8 cellular contexts compared by ENCODE assay signal in the genomic region with DNA sequence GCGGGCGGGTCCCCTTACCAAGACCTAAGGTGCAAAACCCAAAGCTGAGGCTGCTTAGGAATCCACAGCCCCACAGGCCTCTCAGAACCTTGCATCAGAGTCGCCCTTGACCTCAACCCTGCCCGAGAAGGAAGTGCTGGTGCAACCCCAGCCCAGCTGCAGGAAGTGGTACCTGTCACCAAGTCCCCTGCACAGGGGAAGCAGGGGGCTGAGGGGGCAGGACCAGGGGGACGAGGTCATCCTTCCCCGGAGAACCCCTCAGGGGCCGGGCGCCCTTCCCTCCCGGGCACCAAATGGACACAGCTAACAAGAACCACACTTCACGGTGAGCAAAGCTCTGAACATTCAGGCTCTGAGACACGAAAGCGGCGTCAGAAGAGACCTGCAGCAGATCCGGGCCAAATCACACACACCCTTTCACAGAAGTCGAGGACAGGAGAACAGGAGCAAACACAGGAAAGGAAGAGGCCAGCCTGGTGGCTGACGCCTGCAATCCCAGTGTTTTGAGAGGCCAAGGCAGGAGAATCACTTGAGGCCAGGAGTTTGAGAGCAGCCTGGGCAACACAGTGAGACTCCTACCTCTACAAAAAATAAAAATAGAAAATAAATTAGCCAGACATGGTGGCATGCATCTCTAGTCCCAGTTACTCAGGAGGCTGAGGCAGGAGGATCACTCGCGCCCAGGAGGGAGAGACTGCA. TPM values are rescaled to one million over a fixed set of nuclear protein-coding genes. Genes with fewer than 3 reads are reported as not detected.
DNase-seq lines count a peak whose midpoint lies in the region; ATAC-seq, FAIRE-seq and TF ChIP-seq lines count a peak whose summit lies in the region.

No MANE protein-coding gene starts in this region.

- TF ChIP-seq POLR2A in GM12891 (IDR thresholded peaks at IDR 0.05; ENCODE audit: low read depth, low read length) = no peak
- no peak for TF ChIP-seq POLR2A in IMR-90 (IDR thresholded peaks at IDR 0.05; ENCODE audit: low read depth, low read length)

- TF ChIP-seq RAD21 in IMR-90 (IDR thresholded peaks at IDR 0.05; ENCODE audit: low read length) = no peak

- no peaks in the 10 kb centered on the region for H3K36me3 ChIP-seq in IMR-90 (ENCODE audit: control insufficient read depth, insufficient read depth, low read length)

- H3K4me2 ChIP-seq in IMR-90 (ENCODE audit: low read depth, low read length) = no peak overlapping the region

- no peaks in the 10 kb centered on the region for H3K27me3 Mint-ChIP-seq in naive B cell

- no peak overlapping the region for H3K56ac ChIP-seq in IMR-90 (ENCODE audit: extremely low read depth, insufficient read depth, low read length)

- no peak overlapping the region for H3K14ac ChIP-seq in IMR-90 (replicated peaks; ENCODE audit: low read depth, low read length)

- intact Hi-C loops in IMR-90 (cut with micrococcal nuclease) = no loop called here

- H3K9ac ChIP-seq in IMR-90 (ENCODE audit: low read depth, low read length) = no peak overlapping the region

- H4K91ac ChIP-seq in IMR-90 (ENCODE audit: insufficient read depth, low read depth, low read length) = no peak overlapping the region

- TF ChIP-seq CTCF in IMR-90 (conservative IDR thresholded peaks at IDR 0.05; ENCODE audit: low read depth, low read length) = no peak

- H4K8ac ChIP-seq in IMR-90 (ENCODE audit: low read depth in 2 of 2, low read length in 2 of 2) = no peak overlapping the region

- no peak for ATAC-seq in IMR-90 (ENCODE audit: low read depth)
- ATAC-seq in naive B cell (ENCODE audit: low read depth in 2 of 2) = peak; percentile 58 to 74
- no peak for ATAC-seq in HG02571 (IDR thresholded peaks at IDR 0.05; ENCODE audit: unreplicated experiment)

- H3K36me3 Mint-ChIP-seq in naive B cell = peaks cover 1 to 3% of the 10 kb centered on the region in 2 donors

- FAIRE-seq in GM12891 (lab: Jason Lieb, UNC) = peak; percentile 83

- POLR2A ChIA-PET in IMR-90 (lab: Charles Lee; ENCODE audit: unreplicated experiment) = no interaction called here

- H3K23ac ChIP-seq in IMR-90 (ENCODE audit: low read depth, low read length) = no peak overlapping the region

- H2BK15ac ChIP-seq in IMR-90 (ENCODE audit: low read depth, low read length) = no peak overlapping the region

- no peaks in the 10 kb centered on the region for H3K9me3 ChIP-seq in IMR-90 (ENCODE audit: control insufficient read depth, insufficient read depth, low read length)

- no peaks in the 10 kb centered on the region for H3K79me1 ChIP-seq in IMR-90 (ENCODE audit: low read depth in 1 of 2, low read length in 2 of 2)

- H3K27ac ChIP-seq in IMR-90 (ENCODE audit: insufficient read depth, low read length) = no peak overlapping the region

- no peak overlapping the region for H3K4ac ChIP-seq in IMR-90 (ENCODE audit: low read depth, low read length)

- no peak overlapping the region for H4K5ac ChIP-seq in IMR-90 (ENCODE audit: low read depth, low read length)

- H3K27ac Mint-ChIP-seq in naive B cell = peak overlapping the region; percentile 91 to 96 (median 93)

- 94% methylated on average over 4 of the region's 18 CpGs; no CpG with 5 or more reads in 1 of the 2 experiments for WGBS in IMR-90 (ENCODE audit: extremely low coverage in 2 of 2, insufficient read length in 1 of 2), 2 experiments

- no peak overlapping the region for H2BK5ac ChIP-seq in IMR-90 (ENCODE audit: low read depth, low read length, poor library complexity, severe bottlenecking)

- dilution Hi-C loops in IMR-90 (cut with HindIII; ENCODE audit: low sequenced_read_pairs, unreplicated experiment) = no loop called here

- in situ Hi-C loops in IMR-90 (cut with MboI; ENCODE audit: low sequenced_read_pairs) = no loop called here

- H4K20me1 ChIP-seq in IMR-90 (ENCODE audit: insufficient read depth, low read length) = no peaks in the 10 kb centered on the region

- no peak overlapping the region for H2AFZ ChIP-seq in IMR-90 (replicated peaks; ENCODE audit: low read length, poor library complexity)

- CTCF ChIA-PET in IMR-90 (lab: Yijun Ruan, JAX) = no interaction called here

- no peak overlapping the region for H3K4me3 ChIP-seq in IMR-90 (ENCODE audit: insufficient read depth, low read depth, low read length)

- peak overlapping the region; percentile 70 for H2AK9ac ChIP-seq in IMR-90 (replicated peaks; ENCODE audit: low read depth, low read length, poor library complexity)

- no peaks in the 10 kb centered on the region for H3K9me3 Mint-ChIP-seq in naive B cell

- no peaks in the 10 kb centered on the region for H3K4me1 ChIP-seq in IMR-90 (ENCODE audit: control insufficient read depth, insufficient read depth, low read length)

- H3K4me3 Mint-ChIP-seq in naive B cell = peak overlapping the region; percentile 67 to 92 (median 83)

- BruUV-seq in IMR-90 (replicated peaks; lab: Mats Ljungman, UMichigan) = no TSS peak

- no peak overlapping the region for H3K18ac ChIP-seq in IMR-90 (ENCODE audit: low read depth, low read length)

- no peaks in the 10 kb centered on the region for H3K9me1 ChIP-seq in IMR-90 (ENCODE audit: insufficient read depth, low read length)

- no peak for DNase-seq in GM12891 (ENCODE audit: insufficient read length, low spot score)
- DNase-seq in IMR-90 = no peak
- DNase-seq in activated CD8-positive, alpha-beta memory T cell treated with anti-CD3 and anti-CD28 coated beads, Interleukin-2, amount 50 U/mL, for 4 hours = peak; percentile 52
- peak; percentile 55 for DNase-seq in naive B cell
- DNase-seq in NCI-H128 (lab: John Stamatoyannopoulos, UW; ENCODE audit: unreplicated experiment) = no peak
- no peak for DNase-seq in COR-L47 (lab: John Stamatoyannopoulos, UW)
- no peak for DNase-seq in HUDEP-2 (lab: John Stamatoyannopoulos, UW; ENCODE audit: unreplicated experiment in 76 of 76)

- peak overlapping the region; percentile 33; the same call in 1 of the 2 replicates for H2AK5ac ChIP-seq in IMR-90 (ENCODE audit: low read depth, low read length)

- peaks cover 50 to 88% (median 84%) of the 10 kb centered on the region in 3 donors for H3K4me1 Mint-ChIP-seq in naive B cell

- no peak overlapping the region for H2BK20ac ChIP-seq in IMR-90 (ENCODE audit: low read depth, low read length)

- H3K27me3 ChIP-seq in IMR-90 (ENCODE audit: control insufficient read depth, insufficient read depth, low read length) = peaks cover 62% of the 10 kb centered on the region

- H2BK120ac ChIP-seq in IMR-90 (ENCODE audit: low read depth, low read length) = no peak overlapping the region

TF ChIP-seq in GM12891, 5 proteins besides CTCF, POLR2A, EP300 and RAD21:
- no peak for TF ChIP-seq POU2F2 (IDR thresholded peaks at IDR 0.05; ENCODE audit: low read depth, low read length)
- peak; percentile 58 for TF ChIP-seq SPI1 (IDR thresholded peaks at IDR 0.05; ENCODE audit: low read depth, low read length)
- TF ChIP-seq TAF1 (IDR thresholded peaks at IDR 0.05; ENCODE audit: low read depth, low read length) = no peak
- no peak for TF ChIP-seq POLR2AphosphoS5 (IDR thresholded peaks at IDR 0.05; ENCODE audit: low read depth, low read length)
- TF ChIP-seq PAX5 (IDR thresholded peaks at IDR 0.05; ENCODE audit: insufficient read depth, low read length, severe bottlenecking) = no peak

TF ChIP-seq in IMR-90, 13 proteins besides CTCF, POLR2A, EP300 and RAD21 (continues in another document):
- no peak for TF ChIP-seq MAFK (IDR thresholded peaks at IDR 0.05; ENCODE audit: low read depth, low read length)
- no peak for TF ChIP-seq BHLHE40 (IDR thresholded peaks at IDR 0.05; ENCODE audit: low read depth, low read length)
- no peak for TF ChIP-seq RCOR1 (IDR thresholded peaks at IDR 0.05; ENCODE audit: insufficient replicate concordance, low read length)
- no peak for TF ChIP-seq RFX5 (IDR thresholded peaks at IDR 0.05; ENCODE audit: low read depth, low read length)
- no peak for TF ChIP-seq USF2 (IDR thresholded peaks at IDR 0.05; ENCODE audit: low read depth, low read length)
- no peak for TF ChIP-seq MXI1 (IDR thresholded peaks at IDR 0.05; ENCODE audit: borderline replicate concordance, low read depth, low read length)
- TF ChIP-seq CHD1 (IDR thresholded peaks at IDR 0.05; ENCODE audit: low read depth, low read length) = no peak
- no peak for TF ChIP-seq ELK1 (IDR thresholded peaks at IDR 0.05; ENCODE audit: borderline replicate concordance, low read depth, low read length)

RNA-seq across cellular contexts. Expression of gene ITGB2, which starts 6.4 kb away (rescaled TPM):
- polyA plus RNA-seq in GM12891 (2012; ENCODE audit: low read depth, missing spikeins) = 62.1 TPM
- not detected in 2 replicates for total RNA-seq in IMR-90 (2012; rRNA removed)
- polyA plus RNA-seq in IMR-90 (2012; rRNA removed) = 0.14 TPM in 1 of 2 replicates, not detected in the other
- 0.06 and 0.15 TPM in 2 replicates for polyA plus RNA-seq in IMR-90 (2012; cell fraction: cytosol; rRNA removed)
- 0.07 TPM in 1 of 2 replicates, not detected in the other for polyA plus RNA-seq in IMR-90 (2012; cell fraction: nucleus; rRNA removed; ENCODE audit: low replicate concordance)
- 100 to 1,000 TPM; 220 to 346 (median 303) TPM for polyA plus RNA-seq in naive B cell (ENCODE audit: low read depth in 6 of 6)

RNA-seq across cellular contexts. Expression of gene SLX9, which starts 25.5 kb away (rescaled TPM):
- 28.2 TPM for polyA plus RNA-seq in GM12891 (2012; ENCODE audit: low read depth, missing spikeins)
- 10.4 and 17.5 TPM in 2 replicates for total RNA-seq in IMR-90 (2012; rRNA removed)
- polyA plus RNA-seq in IMR-90 (2012; rRNA removed) = 21.7 and 27.4 TPM in 2 replicates
- 29.5 and 45.6 TPM in 2 replicates for polyA plus RNA-seq in IMR-90 (2012; cell fraction: cytosol; rRNA removed)
- polyA plus RNA-seq in IMR-90 (2012; cell fraction: nucleus; rRNA removed; ENCODE audit: low replicate concordance) = 26.6 and 28.5 TPM in 2 replicates
- polyA plus RNA-seq in naive B cell (ENCODE audit: low read depth in 6 of 6) = 10 to 100 TPM in 5 of 6 donors, 1 to 10 TPM in 1; 7.8 to 14.2 (median 12.3) TPM

RNA-seq across cellular contexts. Expression of gene PTTG1IP, which starts 40.8 kb away (rescaled TPM):
- polyA plus RNA-seq in GM12891 (2012; ENCODE audit: low read depth, missing spikeins) = 26.6 TPM
- total RNA-seq in IMR-90 (2012; rRNA removed) = 194 and 230 TPM in 2 replicates
- 156 and 167 TPM in 2 replicates for polyA plus RNA-seq in IMR-90 (2012; rRNA removed)
- polyA plus RNA-seq in IMR-90 (2012; cell fraction: cytosol; rRNA removed) = 112 and 137 TPM in 2 replicates
- 67.9 and 125 TPM in 2 replicates for polyA plus RNA-seq in IMR-90 (2012; cell fraction: nucleus; rRNA removed; ENCODE audit: low replicate concordance)
- 10 to 100 TPM; 28.1 to 43.5 (median 36.1) TPM for polyA plus RNA-seq in naive B cell (ENCODE audit: low read depth in 6 of 6)

Comparison
In these comparisons a context has a peak if more than half of its experiments do, and no peak if none do; other contexts are left out.
1. DNase-seq: peak in activated CD8-positive, alpha-beta memory T cell treated with anti-CD3 and anti-CD28 coated beads, Interleukin-2, amount 50 U/mL, for 4 hours (single experiment) and naive B cell (single experiment); none in GM12891 (single experiment), IMR-90 (single experiment), NCI-H128 (single experiment), COR-L47 (single experiment) and HUDEP-2 (0 of 76).
2. ATAC-seq: peak in naive B cell (2 of 2); none in IMR-90 (single experiment) and HG02571 (single experiment).
3. RNA of gene ITGB2, which starts 6.4 kb away (polyA plus RNA-seq): 220 to 346 TPM in naive B cell; 0.06 to 0.15 TPM in IMR-90; every median in the first group is over 100 times any median in the second.